ENCODE assay signal across 8 cellular contexts in the genomic region with DNA sequence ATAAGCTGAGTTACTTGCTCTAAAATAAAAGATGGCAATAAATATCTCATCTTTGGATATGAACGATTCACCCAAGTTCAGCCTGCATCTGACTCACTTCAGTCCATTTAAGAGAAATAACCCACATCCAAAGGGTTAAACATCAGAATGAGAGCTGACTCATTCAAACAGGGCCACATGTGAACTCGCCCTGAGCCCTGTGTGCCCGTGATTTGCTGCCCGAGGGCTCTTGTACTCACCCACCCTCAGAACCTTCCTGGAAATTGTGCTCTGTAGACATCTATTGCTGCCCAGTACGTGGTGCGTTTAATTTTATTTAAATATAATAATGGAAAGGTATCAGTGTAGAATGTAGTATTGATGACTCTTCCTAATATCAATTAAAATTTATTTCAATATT.
DNase-seq lines count a peak whose midpoint lies in the region; ATAC-seq and TF ChIP-seq lines count a peak whose summit lies in the region.

No MANE protein-coding gene starts in this region.

- ATAC-seq in heart left ventricle (peak in 3 of 4 donors; percentile 23 to 49 (median 32)), GM21737 (IDR thresholded peaks at IDR 0.05; ENCODE audit: unreplicated experiment) (no peak)
- peak; percentile 97 to 99 for ATAC-seq in activated T-cell treated with anti-CD3 and anti-CD28 coated beads, Interleukin-2, amount 50 U/mL, for 72 hours (replicated peaks in 1 of 2)
- ATAC-seq in stimulated activated naive B cell treated with anti-CD40 and anti-IgM and Interleukin-4, amounts not matched to agents 10 μg/mL and 1 μg/mL and 100 μg/mL, for 72 hours (replicated peaks), result peak in 1 of 2 donors; percentile 41

- H3K4me1 ChIP-seq in heart left ventricle (peaks cover 8 to 100% (median 82%) of the 10 kb centered on the region in 12 donors), tibial nerve (peaks cover 0 to 60% (median 9%) of the 10 kb centered on the region in 4 donors)

- H3K27me3 ChIP-seq in heart left ventricle (no peaks in the 10 kb centered on the region), tibial nerve (no peaks in the 10 kb centered on the region)

- H3K4me1 Mint-ChIP-seq in activated T-cell treated with anti-CD3 and anti-CD28 coated beads, Interleukin-2, amount 50 U/mL, for 72 hours (ENCODE audit: low read depth), result peaks cover 72% of the 10 kb centered on the region
- H3K4me1 Mint-ChIP-seq in stimulated activated naive B cell treated with anti-CD40 and anti-IgM and Interleukin-4, amounts not matched to agents 10 μg/mL and 1 μg/mL and 100 μg/mL, for 72 hours, result peaks cover 39 to 66% of the 10 kb centered on the region in 2 donors

- H3K27ac ChIP-seq in heart left ventricle, result peak overlapping the region in 11 of 12 donors; percentile 78 to 86 (median 84)
- H3K27ac ChIP-seq in tibial nerve, result peak overlapping the region in 2 of 4 donors; percentile 47 to 73

- no peaks in the 10 kb centered on the region for H3K9me3 ChIP-seq in heart left ventricle
- H3K9me3 ChIP-seq in tibial nerve, result no peaks in the 10 kb centered on the region

- no peaks in the 10 kb centered on the region for H3K9me3 Mint-ChIP-seq in activated T-cell treated with anti-CD3 and anti-CD28 coated beads, Interleukin-2, amount 50 U/mL, for 72 hours
- no peaks in the 10 kb centered on the region for H3K9me3 Mint-ChIP-seq in stimulated activated naive B cell treated with anti-CD40 and anti-IgM and Interleukin-4, amounts not matched to agents 10 μg/mL and 1 μg/mL and 100 μg/mL, for 72 hours

- H3K27me3 Mint-ChIP-seq in activated T-cell treated with anti-CD3 and anti-CD28 coated beads, Interleukin-2, amount 50 U/mL, for 72 hours (ENCODE audit: low read depth), result no peaks in the 10 kb centered on the region
- H3K27me3 Mint-ChIP-seq in stimulated activated naive B cell treated with anti-CD40 and anti-IgM and Interleukin-4, amounts not matched to agents 10 μg/mL and 1 μg/mL and 100 μg/mL, for 72 hours, result no peaks in the 10 kb centered on the region

- no peak for TF ChIP-seq CTCF in heart left ventricle (IDR thresholded peaks at IDR 0.05)
- no peak for TF ChIP-seq CTCF in tibial nerve (IDR thresholded peaks at IDR 0.05)

- intact Hi-C loops in heart left ventricle (cut with DNase I), result loop anchor here in 5 of 10 donors (2.0 to 10.0 kb wide), 5 partner anchors 34 to 217 kb away; partner anchors contain the start of gene LRRFIP1 (in 1 of the 5)
- intact Hi-C loops in cardiac septum (cut with DNase I), result loop anchor here (2.0 kb wide), 1 partner anchor 37 kb away; no protein-coding TSS in a partner anchor

- no peak for TF ChIP-seq EP300 in tibial nerve (IDR thresholded peaks at IDR 0.05)

- DNase-seq in heart left ventricle (no peak), cardiac septum (ENCODE audit: low spot score) (no peak), iris pigment epithelial cell (ENCODE audit: low read depth) (peak; percentile 82), NCI-H2107 treated with DMSO at 0.1 percent for 48 hours (lab: John Stamatoyannopoulos, UW; ENCODE audit: unreplicated experiment) (no peak), tibial nerve (ENCODE audit: low spot score in 2 of 2) (no peak)
- peak; percentile 70 to 77 for DNase-seq in activated T-cell treated with anti-CD3 and anti-CD28 coated beads, Interleukin-2, amount 50 U/mL, for 72 hours
- no peak for DNase-seq in stimulated activated naive B cell treated with anti-CD40 and anti-IgM and Interleukin-4, amounts not matched to agents 10 μg/mL and 1 μg/mL and 100 μg/mL, for 72 hours

- H3K36me3 Mint-ChIP-seq in activated T-cell treated with anti-CD3 and anti-CD28 coated beads, Interleukin-2, amount 50 U/mL, for 72 hours (ENCODE audit: insufficient read depth in 2 of 2), result peaks cover 5 to 12% of the 10 kb centered on the region in 2 donors
- H3K36me3 Mint-ChIP-seq in stimulated activated naive B cell treated with anti-CD40 and anti-IgM and Interleukin-4, amounts not matched to agents 10 μg/mL and 1 μg/mL and 100 μg/mL, for 72 hours, result peaks cover 34 to 59% of the 10 kb centered on the region in 2 donors

- H3K4me3 Mint-ChIP-seq in activated T-cell treated with anti-CD3 and anti-CD28 coated beads, Interleukin-2, amount 50 U/mL, for 72 hours, result peak overlapping the region; percentile 86 to 95
- no peak overlapping the region for H3K4me3 Mint-ChIP-seq in stimulated activated naive B cell treated with anti-CD40 and anti-IgM and Interleukin-4, amounts not matched to agents 10 μg/mL and 1 μg/mL and 100 μg/mL, for 72 hours

- peaks cover 0 to 32% (median 17%) of the 10 kb centered on the region in 9 donors for H3K36me3 ChIP-seq in heart left ventricle
- peaks cover 0 to 8% (median 0%) of the 10 kb centered on the region in 3 donors for H3K36me3 ChIP-seq in tibial nerve

- peak overlapping the region; percentile 99 for H3K27ac Mint-ChIP-seq in activated T-cell treated with anti-CD3 and anti-CD28 coated beads, Interleukin-2, amount 50 U/mL, for 72 hours
- peak overlapping the region; percentile 28 for H3K27ac Mint-ChIP-seq in stimulated activated naive B cell treated with anti-CD40 and anti-IgM and Interleukin-4, amounts not matched to agents 10 μg/mL and 1 μg/mL and 100 μg/mL, for 72 hours

- WGBS in heart left ventricle, 4 donors, result 24 to 32% (median 28%) methylated on average over 6 of the region's 6 CpGs
- WGBS in tibial nerve, 2 donors, result 39 to 40% methylated on average over 6 of the region's 6 CpGs

- H3K4me3 ChIP-seq in heart left ventricle, result peak overlapping the region in 2 of 12 donors; percentile 20 to 48
- H3K4me3 ChIP-seq in tibial nerve, result no peak overlapping the region

- TF ChIP-seq POLR2A in heart left ventricle (IDR thresholded peaks at IDR 0.05), result no peak
- TF ChIP-seq POLR2A in tibial nerve (IDR thresholded peaks at IDR 0.05), result no peak

Comparison
In these comparisons a context has a peak if more than half of its experiments do, and no peak if none do; other contexts are left out.
1. DNase-seq: peak in activated T-cell treated with anti-CD3 and anti-CD28 coated beads, Interleukin-2, amount 50 U/mL, for 72 hours (2 of 2) and iris pigment epithelial cell (single experiment); none in heart left ventricle (0 of 5), cardiac septum (single experiment), stimulated activated naive B cell treated with anti-CD40 and anti-IgM and Interleukin-4, amounts not matched to agents 10 μg/mL and 1 μg/mL and 100 μg/mL, for 72 hours (single experiment), NCI-H2107 treated with DMSO at 0.1 percent for 48 hours (single experiment) and tibial nerve (0 of 2).
2. H3K4me3 Mint-ChIP-seq: peak in activated T-cell treated with anti-CD3 and anti-CD28 coated beads, Interleukin-2, amount 50 U/mL, for 72 hours (2 of 2); none in stimulated activated naive B cell treated with anti-CD40 and anti-IgM and Interleukin-4, amounts not matched to agents 10 μg/mL and 1 μg/mL and 100 μg/mL, for 72 hours (0 of 2).